ENCODE assay signal across 8 cellular contexts in the genomic region with DNA sequence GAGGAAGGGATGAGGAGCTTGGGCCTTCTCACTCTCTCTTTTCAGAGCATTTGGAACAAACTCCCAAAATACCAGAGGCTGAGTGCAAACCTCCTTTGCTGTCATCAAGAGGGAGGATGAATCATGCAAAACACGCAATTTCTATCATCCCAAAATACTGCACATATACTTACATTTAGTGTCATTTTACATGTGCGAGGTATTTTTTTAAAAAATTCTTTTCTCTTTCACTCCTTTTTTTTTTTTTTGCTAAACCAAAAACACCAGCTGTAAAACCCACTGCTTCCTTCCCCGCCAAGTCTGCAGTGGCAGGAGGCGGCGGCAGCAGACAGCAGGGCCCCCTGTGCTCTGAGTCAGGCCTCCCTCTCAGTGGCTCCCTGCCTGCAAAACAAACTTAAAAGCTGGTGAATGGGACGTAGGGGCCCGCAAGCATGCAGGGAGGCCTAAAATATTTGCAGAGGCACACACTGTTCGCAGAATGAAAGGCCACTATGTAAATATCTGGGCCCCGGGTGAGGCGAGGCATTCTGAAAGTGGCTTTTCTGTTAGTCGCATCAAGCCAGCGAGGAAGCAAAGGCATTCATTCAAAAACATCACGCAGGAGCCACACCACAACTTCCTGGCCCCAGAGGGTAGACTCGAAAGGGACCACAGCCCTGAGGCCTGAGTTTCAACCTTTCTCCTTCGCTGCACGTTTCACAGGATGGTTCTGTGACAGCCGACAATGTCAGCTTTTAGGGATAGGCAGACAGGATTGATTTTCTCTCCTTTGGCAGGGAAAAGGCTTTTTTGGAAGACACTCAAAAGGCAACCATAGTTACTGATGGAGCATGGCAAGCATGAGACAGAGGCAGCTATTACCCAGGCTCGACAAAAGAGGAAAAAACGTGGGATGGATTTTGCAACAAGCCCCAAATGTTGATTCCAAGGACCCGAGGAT.
DNase-seq lines count a peak whose midpoint lies in the region; ATAC-seq and TF ChIP-seq lines count a peak whose summit lies in the region.

No MANE protein-coding gene starts in this region.

- peak overlapping the region; percentile 68 for H3K9ac ChIP-seq in PC-3 (ENCODE audit: low read length)

- peak overlapping the region; percentile 46; the same call in 1 of the 2 replicates for H3K4me3 ChIP-seq in PC-3 (ENCODE audit: low read length)

- intact Hi-C loops in PC-3 (cut with micrococcal nuclease) = loop anchor here (2.0 to 10.0 kb wide), 2 partner anchors 20 to 64 kb away; no protein-coding TSS in a partner anchor

- H3K79me2 ChIP-seq in PC-3 (ENCODE audit: low read length) = no peaks in the 10 kb centered on the region

- CTCF ChIA-PET in PC-3 (lab: Charles Lee) = interaction anchor here (0.5 to 0.7 kb wide), 4 partner anchors 72 to 379 kb away, joined by 3 to 7 read pairs (median 5); no protein-coding TSS in a partner anchor

- peak overlapping the region; percentile 92 for H3K27ac ChIP-seq in PC-3 (ENCODE audit: low read length)

- H3K9me2 ChIP-seq in PC-3 (replicated peaks; ENCODE audit: low read length) = no peaks in the 10 kb centered on the region

- peak overlapping the region; percentile 76 for H3K4me2 ChIP-seq in PC-3 (ENCODE audit: low read length)

- H3K36me3 Mint-ChIP-seq in progenitor cell of endocrine pancreas (ENCODE audit: insufficient read depth) = peaks cover 4% of the 10 kb centered on the region
- H3K36me3 Mint-ChIP-seq in type B pancreatic cell = peaks cover 5% of the 10 kb centered on the region

- no TSS peak for BruUV-seq in PC-3 (replicated peaks; lab: Mats Ljungman, UMichigan)

- no peaks in the 10 kb centered on the region for H3K9me3 ChIP-seq in PC-3 (ENCODE audit: low read length)

- no peaks in the 10 kb centered on the region for H4K20me1 ChIP-seq in PC-3 (ENCODE audit: low read length)

- H3K4me1 Mint-ChIP-seq in progenitor cell of endocrine pancreas (ENCODE audit: low read depth) (peaks cover 23% of the 10 kb centered on the region), type B pancreatic cell (ENCODE audit: unreplicated experiment) (peaks cover 31% of the 10 kb centered on the region)

- H3K9me3 Mint-ChIP-seq in progenitor cell of endocrine pancreas (ENCODE audit: low read depth) = no peaks in the 10 kb centered on the region
- H3K9me3 Mint-ChIP-seq in type B pancreatic cell = no peaks in the 10 kb centered on the region

- DNase-seq in NCI-H1417 (lab: John Stamatoyannopoulos, UW) (peak in 2 of 3 experiments; percentile 30 to 74), NCI-H1417 treated with DMSO at 0.1 percent for 48 hours (lab: John Stamatoyannopoulos, UW) (no peak), PC-3 (peak; percentile 80), foreskin melanocyte (peak; percentile 84), progenitor cell of endocrine pancreas (ENCODE audit: low spot score, unreplicated experiment) (peak; percentile 17), type B pancreatic cell (ENCODE audit: extremely low spot score, unreplicated experiment) (no peak)
- peak; percentile 68 for DNase-seq in activated T-helper 9 cell treated with anti-CD3 and anti-CD28 coated beads, Interleukin-2, amount 50 U/mL, for 16 hours (ENCODE audit: low read depth)

- H3F3A ChIP-seq in PC-3 (ENCODE audit: low read length, unreplicated experiment) = peaks cover 7% of the 10 kb centered on the region

- H3K4me3 Mint-ChIP-seq in progenitor cell of endocrine pancreas (ENCODE audit: low read depth) = peak overlapping the region; percentile 39
- H3K4me3 Mint-ChIP-seq in type B pancreatic cell = peak overlapping the region; percentile 41

- no peak for TF ChIP-seq CTCF in PC-3 (conservative IDR thresholded peaks at IDR 0.05; ENCODE audit: low read depth, low read length)
- no peak for TF ChIP-seq CTCF in progenitor cell of endocrine pancreas (IDR thresholded peaks at IDR 0.05; ENCODE audit: unreplicated experiment)
- TF ChIP-seq CTCF in type B pancreatic cell (conservative IDR thresholded peaks at IDR 0.05) = no peak

- no peaks in the 10 kb centered on the region for H3K27me3 ChIP-seq in PC-3 (ENCODE audit: low read length)

- H3K27me3 Mint-ChIP-seq in progenitor cell of endocrine pancreas = no peaks in the 10 kb centered on the region
- no peaks in the 10 kb centered on the region for H3K27me3 Mint-ChIP-seq in type B pancreatic cell

- peak; percentile 88 for ATAC-seq in HG03095 (IDR thresholded peaks at IDR 0.05; ENCODE audit: unreplicated experiment)
- peak; percentile 78 for ATAC-seq in PC-3

- H3K36me3 ChIP-seq in PC-3 (ENCODE audit: low read depth, low read length) = no peaks in the 10 kb centered on the region; the same call in 1 of the 2 replicates

- peaks cover 39% of the 10 kb centered on the region for H3K4me1 ChIP-seq in PC-3 (ENCODE audit: insufficient read depth, low read length)

- H3K27ac Mint-ChIP-seq in progenitor cell of endocrine pancreas = peak overlapping the region; percentile 46
- H3K27ac Mint-ChIP-seq in type B pancreatic cell = peak overlapping the region; percentile 81

- POLR2A ChIA-PET in PC-3 (lab: Charles Lee; ENCODE audit: unreplicated experiment) = interaction anchor here (0.6 kb wide), 1 partner anchor 38 kb away, joined by 17 read pairs; no protein-coding TSS in a partner anchor

- H2AFZ ChIP-seq in PC-3 (ENCODE audit: low read length) = peak overlapping the region; percentile 46

Comparison
In these comparisons a context has a peak if more than half of its experiments do, and no peak if none do; other contexts are left out.
1. DNase-seq: peak in NCI-H1417 (2 of 3), PC-3 (single experiment), activated T-helper 9 cell treated with anti-CD3 and anti-CD28 coated beads, Interleukin-2, amount 50 U/mL, for 16 hours (single experiment), foreskin melanocyte (single experiment) and progenitor cell of endocrine pancreas (single experiment); none in NCI-H1417 treated with DMSO at 0.1 percent for 48 hours (single experiment) and type B pancreatic cell (single experiment).